Comparison of ENCODE assay signal across 1 cellular context in the genomic region with DNA sequence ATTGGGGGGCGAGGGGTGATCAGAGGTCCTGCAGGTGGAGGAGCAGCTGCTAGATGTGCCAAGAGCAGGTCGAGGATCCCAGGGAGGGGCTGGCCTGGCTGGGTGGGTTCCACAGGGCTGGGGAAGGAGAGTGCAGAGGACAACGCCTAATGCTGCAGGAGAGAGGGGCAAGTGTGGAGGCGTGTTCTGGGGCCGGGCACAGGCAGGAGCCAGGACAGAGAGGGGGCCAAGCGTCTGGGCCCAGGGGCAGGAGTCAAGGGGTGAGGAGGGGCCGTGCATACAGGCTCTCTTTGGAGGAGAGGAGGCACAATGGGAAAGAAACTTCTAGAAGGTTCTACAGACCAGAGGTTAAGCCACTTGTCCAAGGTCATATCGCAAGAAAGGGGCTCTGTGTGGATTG.
TF ChIP-seq lines count a peak whose summit lies in the region.

No MANE protein-coding gene starts in this region.

TF ChIP-seq in H1, 55 proteins besides CTCF, POLR2A, EP300 and RAD21:
- no peak for TF ChIP-seq JUND (IDR thresholded peaks at IDR 0.05; ENCODE audit: low read length)
- TF ChIP-seq NANOG (IDR thresholded peaks at IDR 0.05; ENCODE audit: insufficient read depth, low read depth, low read length, poor library complexity, severe bottlenecking) = no peak
- TF ChIP-seq USF2 (IDR thresholded peaks at IDR 0.05; ENCODE audit: low read length) = no peak
- no peak for TF ChIP-seq TAF7 (optimal IDR thresholded peaks at IDR 0.05; ENCODE audit: borderline replicate concordance, low read depth, low read length)
- TF ChIP-seq HDAC2 (IDR thresholded peaks at IDR 0.05; ENCODE audit: borderline replicate concordance in 1 of 2, low read depth in 2 of 2, low read length in 2 of 2) = no peak
- TF ChIP-seq TBP (IDR thresholded peaks at IDR 0.05; ENCODE audit: low read depth, low read length) = no peak
- TF ChIP-seq RXRA (IDR thresholded peaks at IDR 0.05; ENCODE audit: insufficient read depth, low read depth, low read length) = no peak
- TF ChIP-seq SP4 (IDR thresholded peaks at IDR 0.05; ENCODE audit: low read length) = no peak
